26 cellular contexts compared by ENCODE assay signal in genomic region chr4:158964114-158964727, GRCh38.
"Had no signal": no experiment of that assay in that cellular context is flagged by ENCODE, and none has a peak within 500 bp of the region (broad histone marks: within the 10 kb centered on the region; RNA-seq: fewer than 3 reads in every experiment).

No MANE protein-coding gene starts in this region.

- ATAC-seq: activated CD8-positive, alpha-beta T cell treated with anti-CD3 and anti-CD28 coated beads, Interleukin-2, amount 10 ng/mL, durations not matched to agents 7 days and 5 days; foreskin keratinocyte; left colon; lower lobe of right lung; psoas muscle; right cardiac atrium; stimulated activated naive CD8-positive, alpha-beta T cell treated with anti-CD3 and anti-CD28 coated beads, Interleukin-15, amount 100 ng/mL, for 72 hours had no signal

- DNase-seq: activated B cell treated with CpG ODN at 0.5 μM for 24 hours; activated CD4-positive, alpha-beta T cell treated with anti-CD3 and anti-CD28 coated beads for 4 hours; activated CD8-positive, alpha-beta T cell treated with anti-CD3 and anti-CD28 coated beads, Interleukin-2, amount 10 ng/mL, durations not matched to agents 7 days and 5 days; activated naive CD4-positive, alpha-beta T cell treated with anti-CD3 and anti-CD28 coated beads for 36 hours; activated T-cell treated with anti-CD3 and anti-CD28 coated beads, Interleukin-2, amount 50 U/mL, for 24 hours; brain microvascular endothelial cell; colonic mucosa; endodermal cell; foreskin keratinocyte; glutamatergic neuron; hippocampal formation; islet precursor cell; left colon; lower lobe of right lung; midbrain; psoas muscle; right cardiac atrium; stimulated activated CD4-positive, alpha-beta T cell treated with anti-CD3 and anti-CD28 coated beads, Interleukin-2, amount 100 ng/mL, for 48 hours; stimulated activated naive CD8-positive, alpha-beta T cell treated with anti-CD3 and anti-CD28 coated beads, Interleukin-15, amount 100 ng/mL, for 72 hours; trophoblast cell had no signal

- H3K9me3 ChIP-seq: colonic mucosa, lower lobe of right lung, psoas muscle, suprapubic skin, vagina had no signal

- H3K9me3 Mint-ChIP-seq: activated naive CD4-positive, alpha-beta T cell treated with anti-CD3 and anti-CD28 coated beads for 36 hours; activated T-cell treated with anti-CD3 and anti-CD28 coated beads, Interleukin-2, amount 50 U/mL, for 24 hours; activated T-helper 2 cell treated with anti-CD3 and anti-CD28 coated beads, Interferon-gamma antibody, Interleukin-2, Interleukin-4, amounts not matched to agents 10 μg/mL and 5 μg/mL and 100 μg/mL, durations not matched to agents 14 hours and 24 hours and 36 hours; central memory CD8-positive, alpha-beta T cell had no signal

- H3K4me3 ChIP-seq: colonic mucosa, lower lobe of right lung, psoas muscle, suprapubic skin, vagina had no signal

- H3K27me3 ChIP-seq: brain microvascular endothelial cell, colonic mucosa, foreskin keratinocyte, suprapubic skin, vagina had no signal

- H3K4me1 Mint-ChIP-seq: activated B cell treated with CpG ODN at 0.5 μM for 24 hours; central memory CD8-positive, alpha-beta T cell; endodermal cell; stimulated activated naive CD8-positive, alpha-beta T cell treated with anti-CD3 and anti-CD28 coated beads, Interleukin-15, amount 100 ng/mL, for 72 hours had no signal

- H3K27ac ChIP-seq: brain microvascular endothelial cell, colonic mucosa, epithelial cell of prostate, foreskin keratinocyte, lower lobe of right lung, psoas muscle, suprapubic skin, vagina had no signal

- H3K27ac Mint-ChIP-seq: activated B cell treated with CpG ODN at 0.5 μM for 24 hours; activated CD8-positive, alpha-beta T cell treated with anti-CD3 and anti-CD28 coated beads, Interleukin-2, amount 10 ng/mL, durations not matched to agents 7 days and 5 days; activated naive CD4-positive, alpha-beta T cell treated with anti-CD3 and anti-CD28 coated beads for 36 hours; activated T-cell treated with anti-CD3 and anti-CD28 coated beads, Interleukin-2, amount 50 U/mL, for 24 hours; activated T-helper 2 cell treated with anti-CD3 and anti-CD28 coated beads, Interferon-gamma antibody, Interleukin-2, Interleukin-4, amounts not matched to agents 10 μg/mL and 5 μg/mL and 100 μg/mL, durations not matched to agents 14 hours and 24 hours and 36 hours; endodermal cell; stimulated activated naive CD8-positive, alpha-beta T cell treated with anti-CD3 and anti-CD28 coated beads, Interleukin-15, amount 100 ng/mL, for 72 hours had no signal

- H3K4me3 Mint-ChIP-seq: activated B cell treated with CpG ODN at 0.5 μM for 24 hours; activated CD8-positive, alpha-beta T cell treated with anti-CD3 and anti-CD28 coated beads, Interleukin-2, amount 10 ng/mL, durations not matched to agents 7 days and 5 days; activated naive CD4-positive, alpha-beta T cell treated with anti-CD3 and anti-CD28 coated beads for 36 hours; activated T-cell treated with anti-CD3 and anti-CD28 coated beads, Interleukin-2, amount 50 U/mL, for 24 hours; central memory CD8-positive, alpha-beta T cell; endodermal cell; stimulated activated naive CD8-positive, alpha-beta T cell treated with anti-CD3 and anti-CD28 coated beads, Interleukin-15, amount 100 ng/mL, for 72 hours had no signal

- H3K4me1 ChIP-seq: colonic mucosa, lower lobe of right lung, psoas muscle, suprapubic skin, vagina had no signal

- H3K36me3 ChIP-seq: brain microvascular endothelial cell, colonic mucosa, lower lobe of right lung, suprapubic skin, vagina had no signal

- FAIRE-seq: TTC549 had no signal

- H3K27me3 Mint-ChIP-seq: stimulated activated naive CD8-positive, alpha-beta T cell treated with anti-CD3 and anti-CD28 coated beads, Interleukin-15, amount 100 ng/mL, for 72 hours had no signal
